Comparison of ENCODE assay signal across 32 cellular contexts in genomic region chr10:117420768-117421167, GRCh38.
"Had no signal": no experiment of that assay in that cellular context is flagged by ENCODE, and none has a peak within 500 bp of the region (broad histone marks: within the 10 kb centered on the region; RNA-seq: fewer than 3 reads in every experiment).

No MANE protein-coding gene starts in this region.

- H3K4me3 Mint-ChIP-seq: activated CD4-positive, alpha-beta T cell treated with anti-CD3 and anti-CD28 coated beads, Interleukin-2, amount 10 ng/mL, durations not matched to agents 24 days and 14 days; activated CD8-positive, alpha-beta T cell treated with anti-CD3 and anti-CD28 coated beads for 36 hours; activated naive CD4-positive, alpha-beta T cell treated with anti-CD3 and anti-CD28 coated beads, Interleukin-2, amount 10 ng/mL, durations not matched to agents 7 days and 5 days; activated naive CD8-positive, alpha-beta T cell; activated naive CD8-positive, alpha-beta T cell treated with anti-CD3 and anti-CD28 coated beads, Interleukin-2, amount 50 U/mL, for 24 hours; activated T-cell treated with anti-CD3 and anti-CD28 coated beads, Interleukin-2, amount 50 U/mL, for 72 hours; activated T-helper 17 cell treated with anti-CD3 and anti-CD28 coated beads, Interleukin-2, amount 50 U/mL, for 72 hours; central memory CD8-positive, alpha-beta T cell had no signal

- H3K36me3 ChIP-seq: brain microvascular endothelial cell had no signal

- H3K27ac Mint-ChIP-seq: activated CD4-positive, alpha-beta T cell treated with anti-CD3 and anti-CD28 coated beads, Interleukin-2, amount 10 ng/mL, durations not matched to agents 24 days and 14 days; activated CD8-positive, alpha-beta T cell treated with anti-CD3 and anti-CD28 coated beads for 36 hours; activated naive CD4-positive, alpha-beta T cell treated with anti-CD3 and anti-CD28 coated beads, Interleukin-2, amount 10 ng/mL, durations not matched to agents 7 days and 5 days; activated naive CD8-positive, alpha-beta T cell; activated naive CD8-positive, alpha-beta T cell treated with anti-CD3 and anti-CD28 coated beads, Interleukin-2, amount 50 U/mL, for 24 hours; activated T-cell treated with anti-CD3 and anti-CD28 coated beads, Interleukin-2, amount 50 U/mL, for 72 hours; activated T-helper 17 cell treated with anti-CD3 and anti-CD28 coated beads, Interleukin-2, amount 50 U/mL, for 72 hours had no signal

- H3K27me3 ChIP-seq: brain microvascular endothelial cell had no signal

- H3K27ac ChIP-seq: brain microvascular endothelial cell, KMS-11 had no signal

- DNase-seq: activated CD4-positive, alpha-beta T cell treated with anti-CD3 and anti-CD28 coated beads, Interleukin-2, amount 10 ng/mL, durations not matched to agents 24 days and 14 days; activated CD4-positive, alpha-beta T cell treated with anti-CD3 and anti-CD28 coated beads, Interleukin-2, amount 50 U/mL, for 4 hours; activated CD8-positive, alpha-beta T cell treated with anti-CD3 and anti-CD28 coated beads for 36 hours; activated gamma-delta T cell treated with Interleukin-2 at 50 U/mL for 16 hours; activated naive CD4-positive, alpha-beta T cell treated with anti-CD3 and anti-CD28 coated beads, Interleukin-2, amount 10 ng/mL, durations not matched to agents 7 days and 5 days; activated naive CD8-positive, alpha-beta T cell treated with anti-CD3 and anti-CD28 coated beads, Interleukin-2, amount 50 U/mL, for 24 hours; activated T-cell treated with anti-CD3 and anti-CD28 coated beads, Interleukin-2, amount 50 U/mL, for 1 hour; activated T-cell treated with anti-CD3 and anti-CD28 coated beads, Interleukin-2, amount 50 U/mL, for 72 hours; anterior cingulate cortex; brain microvascular endothelial cell; MM.1S; MV-4-11; NCI-H1092 treated with DMSO at 0.1 percent for 48 hours; NCI-H1417; NCI-H146; NCI-H187; NCI-H2029 treated with DMSO at 0.1 percent for 48 hours; NCI-H2107; NCI-H2171; NCI-H510A; NCI-H526; NCI-H748 treated with DMSO at 0.1 percent for 48 hours; NK-92 treated with Interleukin-12 subunit alpha and Interleukin-12 subunit beta, amount 100 ng/mL, for 24 hours; PC-3; Right ventricle myocardium superior; SW 1271; T-helper 1 cell; T1000 had no signal

- ATAC-seq: activated CD8-positive, alpha-beta T cell treated with anti-CD3 and anti-CD28 coated beads for 36 hours; activated naive CD8-positive, alpha-beta T cell treated with anti-CD3 and anti-CD28 coated beads, Interleukin-2, amount 50 U/mL, for 24 hours; activated T-cell treated with anti-CD3 and anti-CD28 coated beads, Interleukin-2, amount 50 U/mL, for 72 hours; activated T-helper 17 cell treated with anti-CD3 and anti-CD28 coated beads, Interleukin-2, amount 50 U/mL, for 72 hours had no signal

- H3K9ac ChIP-seq: KMS-11 had no signal

- H3K27me3 Mint-ChIP-seq: activated naive CD4-positive, alpha-beta T cell treated with anti-CD3 and anti-CD28 coated beads, Interleukin-2, amount 10 ng/mL, durations not matched to agents 7 days and 5 days; activated naive CD8-positive, alpha-beta T cell had no signal

- H3K4me1 Mint-ChIP-seq: activated CD4-positive, alpha-beta T cell treated with anti-CD3 and anti-CD28 coated beads, Interleukin-2, amount 10 ng/mL, durations not matched to agents 24 days and 14 days; activated naive CD4-positive, alpha-beta T cell treated with anti-CD3 and anti-CD28 coated beads, Interleukin-2, amount 10 ng/mL, durations not matched to agents 7 days and 5 days; activated naive CD8-positive, alpha-beta T cell treated with anti-CD3 and anti-CD28 coated beads, Interleukin-2, amount 50 U/mL, for 24 hours; activated T-helper 17 cell treated with anti-CD3 and anti-CD28 coated beads, Interleukin-2, amount 50 U/mL, for 72 hours; central memory CD8-positive, alpha-beta T cell had no signal

- H3K9me3 Mint-ChIP-seq: activated CD4-positive, alpha-beta T cell treated with anti-CD3 and anti-CD28 coated beads, Interleukin-2, amount 10 ng/mL, durations not matched to agents 24 days and 14 days; activated naive CD4-positive, alpha-beta T cell treated with anti-CD3 and anti-CD28 coated beads, Interleukin-2, amount 10 ng/mL, durations not matched to agents 7 days and 5 days; activated naive CD8-positive, alpha-beta T cell treated with anti-CD3 and anti-CD28 coated beads, Interleukin-2, amount 50 U/mL, for 24 hours had no signal

- H3K36me3 Mint-ChIP-seq: activated naive CD4-positive, alpha-beta T cell treated with anti-CD3 and anti-CD28 coated beads, Interleukin-2, amount 10 ng/mL, durations not matched to agents 7 days and 5 days; activated naive CD8-positive, alpha-beta T cell had no signal
